Comparison of ENCODE assay signal across 8 cellular contexts in genomic region chr4:7890635-7891393, GRCh38. TPM values are rescaled to one million over a fixed set of nuclear protein-coding genes. Genes with fewer than 3 reads are reported as not detected.
DNase-seq lines count a peak whose midpoint lies in the region; TF ChIP-seq lines count a peak whose summit lies in the region.
"Had no signal": no experiment of that assay in that cellular context is flagged by ENCODE, and none has a peak within 500 bp of the region (broad histone marks: within the 10 kb centered on the region; RNA-seq: fewer than 3 reads in every experiment).

No MANE protein-coding gene starts in this region.

- TF ChIP-seq CTCF in HFFc6 (IDR thresholded peaks at IDR 0.05) (no peak), fibroblast of villous mesenchyme (IDR thresholded peaks at IDR 0.05; ENCODE audit: insufficient read depth, low read depth, low read length) (no peak), GM13977 (IDR thresholded peaks at IDR 0.05; ENCODE audit: extremely low read depth, insufficient read depth, missing control alignments) (no peak)

- peak overlapping the region; percentile 96 for H3K27ac ChIP-seq in SK-N-MC
- peak overlapping the region; percentile 25 for H3K27ac ChIP-seq in subcutaneous abdominal adipose tissue (ENCODE audit: low read depth, low read length)

- H3K36me3 ChIP-seq in SK-N-MC (ENCODE audit: insufficient read depth, low read length) (no peaks in the 10 kb centered on the region), subcutaneous abdominal adipose tissue (ENCODE audit: control insufficient read depth in 5 of 5, insufficient read depth in 5 of 5, low read length in 5 of 5) (no peaks in the 10 kb centered on the region)

- H3K4me1 Mint-ChIP-seq in HFFc6 (ENCODE audit: low read depth), result peaks cover 87% of the 10 kb centered on the region

- H3K9ac ChIP-seq in SK-N-MC (ENCODE audit: insufficient read length), result peak overlapping the region; percentile 64
- no peak overlapping the region for H3K9ac ChIP-seq in subcutaneous abdominal adipose tissue (ENCODE audit: low read length in 5 of 5)

- H3K4me3 Mint-ChIP-seq in HFFc6, result peak overlapping the region; percentile 75

- H3K9me3 Mint-ChIP-seq in HFFc6, result peaks cover 20% of the 10 kb centered on the region

- H3K27me3 Mint-ChIP-seq in HFFc6 (ENCODE audit: insufficient read depth), result peaks cover 11% of the 10 kb centered on the region

- H3K4me1 ChIP-seq in subcutaneous abdominal adipose tissue (ENCODE audit: control insufficient read depth in 5 of 5, insufficient read depth in 5 of 5, low read length in 5 of 5), result peaks cover 3 to 26% (median 18%) of the 10 kb centered on the region in 5 donors

- no peaks in the 10 kb centered on the region for H3K27me3 ChIP-seq in subcutaneous abdominal adipose tissue (ENCODE audit: control insufficient read depth in 5 of 5, insufficient read depth in 4 of 5, low read length in 5 of 5)

- in situ Hi-C loops in GM13977 (cut with MboI; ENCODE audit: low pct_unique_long_range_greater_than_20kb, low sequenced_read_pairs, unreplicated experiment), result no loop called here

- peak overlapping the region; percentile 58 for H3K4me3 ChIP-seq in SK-N-MC
- no peak overlapping the region for H3K4me3 ChIP-seq in fibroblast of villous mesenchyme (ENCODE audit: low read depth, low read length)
- H3K4me3 ChIP-seq in subcutaneous abdominal adipose tissue (ENCODE audit: low read depth in 1 of 5, low read length in 5 of 5), result no peak overlapping the region

- H3K36me3 Mint-ChIP-seq in HFFc6 (ENCODE audit: low read depth), result peaks cover 52% of the 10 kb centered on the region

- H3K9me3 ChIP-seq in SK-N-MC (ENCODE audit: low read depth, low read length) (no peaks in the 10 kb centered on the region; the same call in 1 of the 2 replicates), subcutaneous abdominal adipose tissue (ENCODE audit: control insufficient read depth in 5 of 5, low read length in 5 of 5) (peaks cover 0 to 3% (median 0%) of the 10 kb centered on the region in 5 donors)

- H3K27ac Mint-ChIP-seq in HFFc6, result peak overlapping the region; percentile 96

- peak; percentile 94 for DNase-seq in HFFc6
- DNase-seq in SK-N-MC (ENCODE audit: low read depth, low spot score), result peak; percentile 66
- peak; percentile 93 for DNase-seq in fibroblast of villous mesenchyme (ENCODE audit: low read depth)
- no peak for DNase-seq in activated naive CD4-positive, alpha-beta T cell treated with anti-CD3 and anti-CD28 coated beads, Interleukin-2, amount 50 U/mL, for 16 hours
- no peak for DNase-seq in SHP77 treated with DMSO at 0.1 percent for 48 hours (lab: John Stamatoyannopoulos, UW)
- DNase-seq in GM13977 (ENCODE audit: low spot score), result no peak
- DNase-seq: NCI-H82 had no signal

RNA-seq across cellular contexts. Expression of gene AFAP1, which starts 48.8 kb away (rescaled TPM):
- total RNA-seq in HFFc6 (2021; fragmentation: NEBNext Ultra II Directional; extraction: Animal tissue kit (Norgen Biotek cat#: 25700)), result 100 to 1,000 TPM in 5 of 6 experiments, 10 to 100 TPM in 1; 99.7 to 116 (median 107) TPM
- total RNA-seq in fibroblast of villous mesenchyme, result 84.4 and 133 TPM in 2 replicates

Comparison
In these comparisons a context has a peak if more than half of its experiments do, and no peak if none do; other contexts are left out.
1. DNase-seq: peak in HFFc6 (single experiment), SK-N-MC (single experiment) and fibroblast of villous mesenchyme (single experiment); none in activated naive CD4-positive, alpha-beta T cell treated with anti-CD3 and anti-CD28 coated beads, Interleukin-2, amount 50 U/mL, for 16 hours (single experiment), SHP77 treated with DMSO at 0.1 percent for 48 hours (single experiment) and GM13977 (single experiment).